ENCODE assay signal across 23 cellular contexts in the genomic region with DNA sequence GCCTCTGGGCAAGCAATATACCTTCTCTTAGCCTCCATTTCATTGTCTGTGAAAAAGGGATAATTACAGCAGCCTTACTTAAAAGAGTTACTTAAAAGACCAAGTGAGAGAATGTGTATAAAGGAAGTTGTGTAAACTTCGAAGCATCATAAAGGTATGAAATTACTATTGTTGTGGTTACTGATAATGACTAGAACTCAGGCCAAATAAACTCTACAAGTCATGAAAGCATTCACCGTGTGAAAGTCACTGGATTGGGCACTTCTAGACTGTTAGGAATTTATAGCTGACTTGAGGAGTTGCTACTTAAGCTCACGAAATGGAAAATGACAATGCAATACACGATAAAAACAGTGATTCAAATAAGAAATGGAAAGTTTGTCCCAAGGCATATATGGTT.
A peak's percentile ranks its signal among the peaks of the same experiment; 100 is the strongest.
DNase-seq lines count a peak whose midpoint lies in the region; ATAC-seq and TF ChIP-seq lines count a peak whose summit lies in the region.
"Had no signal": no experiment of that assay in that cellular context is flagged by ENCODE, and none has a peak within 500 bp of the region (broad histone marks: within the 10 kb centered on the region; RNA-seq: fewer than 3 reads in every experiment).

No MANE protein-coding gene starts in this region.

- H3K27ac ChIP-seq in CD8-positive, alpha-beta T cell (ENCODE audit: low read depth, low read length), result no peak overlapping the region
- H3K27ac ChIP-seq in neutrophil, result peak overlapping the region; percentile 29
- H3K27ac ChIP-seq: SJSA1, tibial nerve had no signal

- POLR2A ChIA-PET in CD8-positive, alpha-beta T cell (lab: Charles Lee), result no interaction called here

- TF ChIP-seq CTCF in CD8-positive, alpha-beta T cell (IDR thresholded peaks at IDR 0.05), result no peak
- TF ChIP-seq CTCF in epithelial cell of esophagus (IDR thresholded peaks at IDR 0.05; ENCODE audit: insufficient read depth, low read depth, low read length, missing control alignments) (no peak), neutrophil (IDR thresholded peaks at IDR 0.05) (no peak)

- H3K36me3 Mint-ChIP-seq in CD8-positive, alpha-beta T cell, result no peaks in the 10 kb centered on the region
- H3K36me3 Mint-ChIP-seq: activated naive CD8-positive, alpha-beta T cell treated with anti-CD3 and anti-CD28 coated beads for 36 hours had no signal

- CTCF ChIA-PET in CD8-positive, alpha-beta T cell (lab: Charles Lee), result interaction anchor here (0.7 to 2.3 kb wide), 25 partner anchors 8 to 745 kb away, joined by 3 to 20 read pairs (median 4); no protein-coding TSS in a partner anchor

- peak overlapping the region; percentile 8 for H3K27ac Mint-ChIP-seq in CD8-positive, alpha-beta T cell
- H3K27ac Mint-ChIP-seq: activated naive CD8-positive, alpha-beta T cell treated with anti-CD3 and anti-CD28 coated beads for 36 hours; activated T-helper 1 cell treated with anti-CD3 and anti-CD28 coated beads, Interleukin-12 subunit alpha, Interleukin-12 subunit beta, Interleukin-2, Interleukin-4 antibody, amounts not matched to agents 30 ng/mL and 10 ng/mL and 1 ng/mL, durations not matched to agents 14 hours and 24 hours and 36 hours; T-helper 2 cell treated with Interferon-gamma antibody and Interleukin-4, amounts not matched to agents 5 μg/mL and 100 μg/mL, for 36 hours had no signal

- no peak for DNase-seq in CD8-positive, alpha-beta T cell
- DNase-seq in NCI-H226 (peak; percentile 12), epithelial cell of esophagus (ENCODE audit: low read depth) (peak; percentile 61), globus pallidus (ENCODE audit: low spot score) (no peak), SK-N-DZ (ENCODE audit: low spot score) (no peak), C1 segment of cervical spinal cord (lab: John Stamatoyannopoulos, UW) (no peak)
- DNase-seq in activated CD8-positive, alpha-beta memory T cell treated with anti-CD3 and anti-CD28 coated beads, Interleukin-2, amount 50 U/mL, for 48 hours, result no peak
- DNase-seq: activated CD8-positive, alpha-beta memory T cell treated with anti-CD3 and anti-CD28 coated beads for 24 hours; activated naive CD8-positive, alpha-beta T cell treated with anti-CD3 and anti-CD28 coated beads for 36 hours; central memory CD4-positive, alpha-beta T cell; COR-L47; effector memory CD4-positive, alpha-beta T cell; hippocampal formation; kidney; NCI-H2171 treated with DMSO at 0.1 percent for 48 hours; NCI-H774; right cardiac atrium; stimulated activated naive CD4-positive, alpha-beta T cell had no signal

- H3K4me3 Mint-ChIP-seq in CD8-positive, alpha-beta T cell, result no peak overlapping the region
- H3K4me3 Mint-ChIP-seq: activated naive CD8-positive, alpha-beta T cell treated with anti-CD3 and anti-CD28 coated beads for 36 hours; activated T-helper 1 cell treated with anti-CD3 and anti-CD28 coated beads, Interleukin-12 subunit alpha, Interleukin-12 subunit beta, Interleukin-2, Interleukin-4 antibody, amounts not matched to agents 30 ng/mL and 10 ng/mL and 1 ng/mL, durations not matched to agents 14 hours and 24 hours and 36 hours; T-helper 2 cell treated with Interferon-gamma antibody and Interleukin-4, amounts not matched to agents 5 μg/mL and 100 μg/mL, for 36 hours had no signal

- no peaks in the 10 kb centered on the region for H3K4me1 Mint-ChIP-seq in CD8-positive, alpha-beta T cell (ENCODE audit: low read depth)

- no peaks in the 10 kb centered on the region for H3K27me3 Mint-ChIP-seq in CD8-positive, alpha-beta T cell (ENCODE audit: low read depth)
- H3K27me3 Mint-ChIP-seq: activated naive CD8-positive, alpha-beta T cell treated with anti-CD3 and anti-CD28 coated beads for 36 hours had no signal

- peaks cover 11% of the 10 kb centered on the region for H3K9me3 Mint-ChIP-seq in CD8-positive, alpha-beta T cell
- H3K9me3 Mint-ChIP-seq: activated naive CD8-positive, alpha-beta T cell treated with anti-CD3 and anti-CD28 coated beads for 36 hours; activated T-helper 1 cell treated with anti-CD3 and anti-CD28 coated beads, Interleukin-12 subunit alpha, Interleukin-12 subunit beta, Interleukin-2, Interleukin-4 antibody, amounts not matched to agents 30 ng/mL and 10 ng/mL and 1 ng/mL, durations not matched to agents 14 hours and 24 hours and 36 hours had no signal

- H3K4me3 ChIP-seq in CD8-positive, alpha-beta T cell (ENCODE audit: low read depth, low read length), result no peak overlapping the region
- H3K4me3 ChIP-seq in epithelial cell of esophagus (ENCODE audit: low read length) (no peak overlapping the region), neutrophil (ENCODE audit: low read depth in 1 of 2, low read length in 1 of 2) (no peak overlapping the region)
- H3K4me3 ChIP-seq: SJSA1, tibial nerve had no signal

- no peaks in the 10 kb centered on the region for H3K27me3 ChIP-seq in CD8-positive, alpha-beta T cell (ENCODE audit: insufficient read depth, low read length)
- no peaks in the 10 kb centered on the region for H3K27me3 ChIP-seq in neutrophil
- H3K27me3 ChIP-seq: SJSA1, tibial nerve had no signal

- ATAC-seq in CD8-positive, alpha-beta T cell, result no peak
- ATAC-seq: right cardiac atrium had no signal

- H3K4me1 ChIP-seq in CD8-positive, alpha-beta T cell (ENCODE audit: insufficient read depth, low read length), result no peaks in the 10 kb centered on the region
- H3K4me1 ChIP-seq in neutrophil (ENCODE audit: control insufficient read depth in 1 of 2, insufficient read depth in 1 of 2, low read depth in 1 of 2, low read length in 1 of 2), result peaks cover 15 to 25% of the 10 kb centered on the region in 2 experiments

- no peaks in the 10 kb centered on the region for H3K36me3 ChIP-seq in CD8-positive, alpha-beta T cell (ENCODE audit: insufficient read depth, low read length)
- H3K36me3 ChIP-seq in neutrophil, result no peaks in the 10 kb centered on the region
- H3K36me3 ChIP-seq: SJSA1, tibial nerve had no signal

- intact Hi-C loops in CD8-positive, alpha-beta T cell (cut with DNase I, micrococcal nuclease), result loop anchor here (1.0 to 5.0 kb wide), 6 partner anchors 624 to 748 kb away; no protein-coding TSS in a partner anchor

- H3K9me3 ChIP-seq in CD8-positive, alpha-beta T cell (ENCODE audit: low read length), result no peaks in the 10 kb centered on the region
- H3K9me3 ChIP-seq in neutrophil, result no peaks in the 10 kb centered on the region
- H3K9me3 ChIP-seq: SJSA1 had no signal

Comparison
In these comparisons a context has a peak if more than half of its experiments do, and no peak if none do; other contexts are left out.
1. DNase-seq: peak in NCI-H226 (single experiment) and epithelial cell of esophagus (single experiment); none in CD8-positive, alpha-beta T cell (0 of 7), globus pallidus (single experiment), activated CD8-positive, alpha-beta memory T cell treated with anti-CD3 and anti-CD28 coated beads, Interleukin-2, amount 50 U/mL, for 48 hours (single experiment), SK-N-DZ (single experiment) and C1 segment of cervical spinal cord (0 of 14).